ENCODE assay signal across 26 cellular contexts in the genomic region with DNA sequence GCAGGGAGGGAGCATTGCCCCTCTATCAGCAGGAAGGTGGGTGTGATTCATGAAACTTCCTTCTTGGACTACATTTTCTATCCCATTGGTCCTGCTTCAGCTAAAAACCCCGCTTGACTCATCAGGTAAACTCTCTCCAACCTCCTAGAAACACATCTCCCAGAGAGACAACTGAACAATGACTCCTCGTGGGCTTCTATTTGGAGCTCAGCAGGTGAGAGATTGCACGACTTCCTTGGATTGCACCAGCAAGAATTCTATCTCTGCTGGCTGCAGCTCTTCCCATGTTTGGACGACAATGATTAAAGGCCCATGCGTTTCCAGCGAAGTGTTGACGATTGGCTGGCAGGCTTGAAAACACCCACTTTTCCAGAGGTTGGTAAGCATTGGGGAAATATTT.
"Had no signal": no experiment of that assay in that cellular context is flagged by ENCODE, and none has a peak within 500 bp of the region (broad histone marks: within the 10 kb centered on the region; RNA-seq: fewer than 3 reads in every experiment).

No MANE protein-coding gene starts in this region.

- H3K36me3 Mint-ChIP-seq: activated naive CD8-positive, alpha-beta T cell; immature natural killer cell; natural killer cell treated with Interleukin-12 subunit alpha and Interleukin-12 subunit beta and Interleukin-15 and Interleukin-18, amount 100 ng/mL, for 72 hours had no signal

- H3K27ac ChIP-seq: gastrocnemius medialis, left lung, lower lobe of right lung, ovary, right lobe of liver, testis, transverse colon had no signal

- H3K4me3 ChIP-seq: gastrocnemius medialis, left lung, lower lobe of right lung, ovary, right lobe of liver, testis, transverse colon had no signal

- H3K4me1 Mint-ChIP-seq: activated CD4-positive, alpha-beta T cell treated with anti-CD3 and anti-CD28 coated beads for 36 hours; central memory CD8-positive, alpha-beta T cell; immature natural killer cell had no signal

- DNase-seq: activated CD4-positive, alpha-beta T cell treated with anti-CD3 and anti-CD28 coated beads for 36 hours; activated CD4-positive, CD25-positive, alpha-beta regulatory T cell; activated effector memory CD4-positive, alpha-beta T cell treated with Interleukin-2 at 50 U/mL for 16 hours; activated naive CD4-positive, alpha-beta T cell treated with Interleukin-2 at 50 U/mL for 16 hours; activated T-cell treated with anti-CD3 and anti-CD28 coated beads for 4 hours; anterior cingulate cortex; effector CD4-positive, alpha-beta T cell; gastrocnemius medialis; glutamatergic neuron; immature natural killer cell; left lung; lower lobe of right lung; mesenchymal stem cell; ovary; right lobe of liver; stimulated activated CD4-positive, alpha-beta T cell treated with anti-CD3 and anti-CD28 coated beads, Interleukin-4, amount 100 ng/mL, for 1 hour; stimulated activated naive CD8-positive, alpha-beta T cell treated with anti-CD3 and anti-CD28 coated beads, Interleukin-15, Interleukin-2, amounts not matched to agents 100 U/mL and 50 U/mL, for 24 hours; T-helper 1 cell; testis; transverse colon had no signal

- H3K9me3 ChIP-seq: gastrocnemius medialis, left lung, lower lobe of right lung, ovary, right lobe of liver, testis, transverse colon had no signal

- H3K27ac Mint-ChIP-seq: activated CD4-positive, alpha-beta T cell treated with anti-CD3 and anti-CD28 coated beads for 36 hours; activated naive CD8-positive, alpha-beta T cell; dendritic cell treated with granulocyte-macrophage colony-stimulating factor and Interleukin-4, amounts not matched to agents 40 ng/mL and 50 ng/mL, for 4 days; immature natural killer cell; natural killer cell treated with Interleukin-12 subunit alpha and Interleukin-12 subunit beta and Interleukin-15 and Interleukin-18, amount 100 ng/mL, for 72 hours; progenitor cell of endocrine pancreas; T-helper 2 cell treated with Interferon-gamma antibody and Interleukin-4, amounts not matched to agents 5 μg/mL and 100 μg/mL, for 36 hours had no signal

- H3K4me1 ChIP-seq: gastrocnemius medialis, left lung, lower lobe of right lung, right lobe of liver, testis, transverse colon had no signal

- H3K4me3 Mint-ChIP-seq: activated CD4-positive, alpha-beta T cell treated with anti-CD3 and anti-CD28 coated beads for 36 hours; activated naive CD8-positive, alpha-beta T cell; central memory CD8-positive, alpha-beta T cell; dendritic cell treated with granulocyte-macrophage colony-stimulating factor and Interleukin-4, amounts not matched to agents 40 ng/mL and 50 ng/mL, for 4 days; immature natural killer cell; natural killer cell treated with Interleukin-12 subunit alpha and Interleukin-12 subunit beta and Interleukin-15 and Interleukin-18, amount 100 ng/mL, for 72 hours; T-helper 2 cell treated with Interferon-gamma antibody and Interleukin-4, amounts not matched to agents 5 μg/mL and 100 μg/mL, for 36 hours had no signal

- H3K27me3 Mint-ChIP-seq: activated CD4-positive, alpha-beta T cell treated with anti-CD3 and anti-CD28 coated beads for 36 hours; central memory CD8-positive, alpha-beta T cell; dendritic cell treated with granulocyte-macrophage colony-stimulating factor and Interleukin-4, amounts not matched to agents 40 ng/mL and 50 ng/mL, for 4 days had no signal

- H3K27me3 ChIP-seq: gastrocnemius medialis, left lung, ovary, right lobe of liver, testis, transverse colon had no signal

- H3K9me3 Mint-ChIP-seq: dendritic cell treated with granulocyte-macrophage colony-stimulating factor and Interleukin-4, amounts not matched to agents 40 ng/mL and 50 ng/mL, for 4 days; natural killer cell treated with Interleukin-12 subunit alpha and Interleukin-12 subunit beta and Interleukin-15 and Interleukin-18, amount 100 ng/mL, for 72 hours; T-helper 2 cell treated with Interferon-gamma antibody and Interleukin-4, amounts not matched to agents 5 μg/mL and 100 μg/mL, for 36 hours had no signal

- H3K36me3 ChIP-seq: gastrocnemius medialis, left lung, lower lobe of right lung, ovary, right lobe of liver, transverse colon had no signal
